ENCODE assay signal across 8 cellular contexts in genomic region chr3:39146611-39147373, GRCh38.
DNase-seq lines count a peak whose midpoint lies in the region; ATAC-seq and TF ChIP-seq lines count a peak whose summit lies in the region.

No MANE protein-coding gene starts in this region.

- ATAC-seq in GM19324 (IDR thresholded peaks at IDR 0.05; ENCODE audit: low FRiP score, unreplicated experiment), result no peak
- no peak for ATAC-seq in GM18870 (IDR thresholded peaks at IDR 0.05; ENCODE audit: unreplicated experiment)

- H3K4me3 ChIP-seq in astrocyte of the spinal cord (ENCODE audit: low read depth, low read length), result no peak overlapping the region

- in situ Hi-C loops in astrocyte of the spinal cord (cut with HindIII; ENCODE audit: low sequenced_read_pairs), result no loop called here

- DNase-seq in DMS 273 treated with DMSO at 0.1 percent for 48 hours (lab: John Stamatoyannopoulos, UW), result peak; percentile 83
- peak; percentile 90 for DNase-seq in HK-2 (ENCODE audit: unreplicated experiment)
- DNase-seq in T-helper 22 cell (ENCODE audit: low read depth), result peak; percentile 55
- peak; percentile 97 for DNase-seq in astrocyte of the spinal cord (ENCODE audit: low read depth, low spot score)
- DNase-seq in iris pigment epithelial cell (ENCODE audit: low read depth), result peak; percentile 99
- DNase-seq in stimulated activated CD4-positive, alpha-beta T cell treated with anti-CD3 and anti-CD28 coated beads, Interleukin-15, amount 100 ng/mL, for 24 hours, result peak; percentile 88

- TF ChIP-seq CTCF in astrocyte of the spinal cord (IDR thresholded peaks at IDR 0.05; ENCODE audit: low read depth, low read length), result peak; percentile 10
